ENCODE assay signal across 10 cellular contexts in the genomic region with DNA sequence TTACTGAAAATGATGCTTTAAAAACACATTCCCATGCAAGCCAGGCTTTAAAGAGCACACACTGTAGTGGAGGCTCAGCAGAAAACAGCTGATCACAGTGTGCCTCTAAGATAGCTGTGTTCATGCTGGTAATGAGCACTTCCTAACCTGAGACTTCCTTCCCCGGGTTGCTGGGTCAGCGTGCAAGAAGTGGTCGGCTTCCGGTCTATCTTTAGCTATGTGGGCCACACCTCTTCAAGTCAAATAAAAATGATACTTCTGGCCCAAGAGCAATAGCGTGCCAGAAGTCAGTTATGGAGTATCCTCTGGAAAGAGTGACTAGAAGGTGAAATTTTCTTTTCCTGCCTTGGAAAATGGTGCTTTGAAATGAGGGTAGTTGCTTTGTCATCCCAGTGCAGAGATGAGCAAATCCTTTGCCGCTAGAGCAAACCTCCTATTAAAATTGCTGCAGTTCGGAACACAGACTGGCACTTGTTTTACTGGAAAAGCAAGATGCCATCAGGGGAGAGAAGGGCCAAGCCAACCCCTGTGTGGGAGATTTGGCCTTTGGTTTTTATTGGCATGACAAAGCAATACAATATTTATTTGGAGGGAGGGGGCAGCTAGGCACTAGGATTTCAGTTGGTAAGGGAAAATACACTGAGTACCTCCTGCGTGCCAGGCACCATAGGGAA.
DNase-seq lines count a peak whose midpoint lies in the region; ATAC-seq, FAIRE-seq and TF ChIP-seq lines count a peak whose summit lies in the region.
"Had no signal": no experiment of that assay in that cellular context is flagged by ENCODE, and none has a peak within 500 bp of the region (broad histone marks: within the 10 kb centered on the region; RNA-seq: fewer than 3 reads in every experiment).

No MANE protein-coding gene starts in this region.

- intact Hi-C loops in kidney (cut with DNase I), result no loop called here

- H3K4me3 Mint-ChIP-seq in activated CD4-positive, alpha-beta memory T cell treated with anti-CD3 and anti-CD28 coated beads, Interleukin-2, amount 10 ng/mL, durations not matched to agents 7 days and 5 days, result peak overlapping the region; percentile 22
- H3K4me3 Mint-ChIP-seq: dendritic cell treated with granulocyte-macrophage colony-stimulating factor and Interleukin-4, amounts not matched to agents 40 ng/mL and 50 ng/mL, for 4 days had no signal

- peak overlapping the region; percentile 74 for H3K27ac Mint-ChIP-seq in activated CD4-positive, alpha-beta memory T cell treated with anti-CD3 and anti-CD28 coated beads, Interleukin-2, amount 10 ng/mL, durations not matched to agents 7 days and 5 days
- H3K27ac Mint-ChIP-seq: dendritic cell treated with granulocyte-macrophage colony-stimulating factor and Interleukin-4, amounts not matched to agents 40 ng/mL and 50 ng/mL, for 4 days had no signal

- H3K9me3 ChIP-seq in kidney (ENCODE audit: control insufficient read depth in 1 of 2, low read length in 2 of 2), result no peaks in the 10 kb centered on the region

- H3K4me1 ChIP-seq in kidney (ENCODE audit: control insufficient read depth in 1 of 2, insufficient read depth in 1 of 2, low read depth in 1 of 2, low read length in 2 of 2), result peaks cover 38 to 39% of the 10 kb centered on the region in 2 donors

- H3K27me3 Mint-ChIP-seq in activated CD4-positive, alpha-beta memory T cell treated with anti-CD3 and anti-CD28 coated beads, Interleukin-2, amount 10 ng/mL, durations not matched to agents 7 days and 5 days, result no peaks in the 10 kb centered on the region
- H3K27me3 Mint-ChIP-seq: dendritic cell treated with granulocyte-macrophage colony-stimulating factor and Interleukin-4, amounts not matched to agents 40 ng/mL and 50 ng/mL, for 4 days had no signal

- H3K36me3 Mint-ChIP-seq in activated CD4-positive, alpha-beta memory T cell treated with anti-CD3 and anti-CD28 coated beads, Interleukin-2, amount 10 ng/mL, durations not matched to agents 7 days and 5 days (ENCODE audit: low read depth), result peaks cover 50% of the 10 kb centered on the region

- H3K9ac ChIP-seq in kidney (ENCODE audit: low read length in 2 of 2), result no peak overlapping the region

- H3K4me1 Mint-ChIP-seq in activated CD4-positive, alpha-beta memory T cell treated with anti-CD3 and anti-CD28 coated beads, Interleukin-2, amount 10 ng/mL, durations not matched to agents 7 days and 5 days, result peaks cover 52% of the 10 kb centered on the region

- CTCF ChIA-PET in activated CD4-positive, alpha-beta memory T cell treated with anti-CD3 and anti-CD28 coated beads, Interleukin-2, amount 10 ng/mL, durations not matched to agents 7 days and 5 days (lab: Charles Lee), result interaction anchor here (0.7 to 2.7 kb wide), 8 partner anchors 9 to 89 kb away, joined by 3 to 15 read pairs (median 4); no protein-coding TSS in a partner anchor

- DNase-seq in NK-92 treated with Interleukin-12 subunit alpha and Interleukin-12 subunit beta, amount 100 ng/mL, for 24 hours (lab: John Stamatoyannopoulos, UW), result peak; percentile 47
- DNase-seq in NK-92 (lab: John Stamatoyannopoulos, UW; ENCODE audit: unreplicated experiment) (no peak), kidney (no peak), superior temporal gyrus (ENCODE audit: extremely low spot score) (peak; percentile 64), GF-D8 (lab: John Stamatoyannopoulos, UW) (no peak)
- peak; percentile 64 for DNase-seq in activated CD4-positive, alpha-beta memory T cell treated with anti-CD3 and anti-CD28 coated beads, Interleukin-2, amount 10 ng/mL, durations not matched to agents 7 days and 5 days
- no peak for DNase-seq in activated effector memory CD4-positive, alpha-beta T cell treated with anti-CD3 and anti-CD28 coated beads, Interleukin-2, amount 50 U/mL, for 16 hours
- DNase-seq: NCI-H1417 had no signal

- H3K27ac ChIP-seq in kidney (ENCODE audit: low read depth in 2 of 2, low read length in 2 of 2), result peak overlapping the region; percentile 5 to 44

- H3K36me3 ChIP-seq in kidney (ENCODE audit: control insufficient read depth in 1 of 2, insufficient read depth in 2 of 2, low read length in 2 of 2), result peaks cover 9 to 23% of the 10 kb centered on the region in 2 donors

- ATAC-seq in HG03439 (IDR thresholded peaks at IDR 0.05; ENCODE audit: unreplicated experiment), result no peak

- no peak for FAIRE-seq in kidney (lab: Jason Lieb, UNC)

- no peaks in the 10 kb centered on the region for H3K9me3 Mint-ChIP-seq in activated CD4-positive, alpha-beta memory T cell treated with anti-CD3 and anti-CD28 coated beads, Interleukin-2, amount 10 ng/mL, durations not matched to agents 7 days and 5 days
- H3K9me3 Mint-ChIP-seq: dendritic cell treated with granulocyte-macrophage colony-stimulating factor and Interleukin-4, amounts not matched to agents 40 ng/mL and 50 ng/mL, for 4 days had no signal

- POLR2A ChIA-PET in activated CD4-positive, alpha-beta memory T cell treated with anti-CD3 and anti-CD28 coated beads, Interleukin-2, amount 10 ng/mL, durations not matched to agents 7 days and 5 days (lab: Charles Lee), result interaction anchor here (0.9 to 2.4 kb wide), 5 partner anchors 11 to 206 kb away, joined by 3 to 23 read pairs (median 4); no protein-coding TSS in a partner anchor

- peak overlapping the region in 1 of 2 donors; percentile 3 for H3K4me3 ChIP-seq in kidney (ENCODE audit: low read length in 2 of 2)

- TF ChIP-seq CTCF in kidney (IDR thresholded peaks at IDR 0.05; ENCODE audit: borderline replicate concordance, extremely low read depth, insufficient read depth), result no peak

Comparison
In these comparisons a context has a peak if more than half of its experiments do, and no peak if none do; other contexts are left out.
1. DNase-seq: peak in NK-92 treated with Interleukin-12 subunit alpha and Interleukin-12 subunit beta, amount 100 ng/mL, for 24 hours (single experiment), activated CD4-positive, alpha-beta memory T cell treated with anti-CD3 and anti-CD28 coated beads, Interleukin-2, amount 10 ng/mL, durations not matched to agents 7 days and 5 days (single experiment) and superior temporal gyrus (single experiment); none in NK-92 (single experiment), kidney (single experiment), GF-D8 (single experiment) and activated effector memory CD4-positive, alpha-beta T cell treated with anti-CD3 and anti-CD28 coated beads, Interleukin-2, amount 50 U/mL, for 16 hours (single experiment).